14 cellular contexts compared by ENCODE assay signal in the genomic region with DNA sequence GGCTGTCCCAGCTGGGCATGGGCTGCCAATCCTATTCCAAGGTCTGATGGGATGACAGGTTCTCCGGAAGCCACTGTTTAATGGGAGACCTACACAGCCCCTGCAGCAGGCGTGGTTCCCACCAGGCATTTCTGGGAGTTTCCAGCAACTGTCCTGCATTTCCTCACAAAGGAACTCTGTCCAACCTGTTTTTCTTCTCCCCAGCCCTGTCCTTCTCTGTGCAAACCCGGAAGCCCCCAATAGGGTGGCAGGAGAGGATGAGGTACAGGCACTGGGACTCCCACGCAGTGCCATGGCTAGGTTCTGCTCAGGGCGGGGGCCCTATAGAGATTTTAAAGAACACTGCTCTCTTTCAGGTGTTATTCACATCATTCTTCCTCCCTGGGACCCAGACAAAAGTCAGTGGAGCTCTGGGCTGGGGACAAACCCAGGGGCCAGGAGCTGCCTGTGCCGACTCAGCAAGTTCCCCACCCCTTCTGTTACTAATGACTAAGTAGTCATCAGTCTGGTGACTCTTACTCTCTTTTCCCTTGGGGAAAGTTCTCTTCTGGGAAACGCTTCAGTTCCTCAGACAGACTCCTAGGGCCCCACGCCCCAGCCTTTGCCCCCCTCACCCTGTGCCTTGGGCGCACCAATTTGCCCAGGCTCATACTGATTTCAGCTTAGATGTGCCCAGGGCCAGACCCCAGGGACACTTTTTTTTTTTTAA.
DNase-seq lines count a peak whose midpoint lies in the region; ATAC-seq and TF ChIP-seq lines count a peak whose summit lies in the region.
"Had no signal": no experiment of that assay in that cellular context is flagged by ENCODE, and none has a peak within 500 bp of the region (broad histone marks: within the 10 kb centered on the region; RNA-seq: fewer than 3 reads in every experiment).

No MANE protein-coding gene starts in this region.

- intact Hi-C loops in Right ventricle myocardium superior (cut with DNase I), result no loop called here

- H3K36me3 Mint-ChIP-seq in memory B cell, result no peaks in the 10 kb centered on the region

- no peak overlapping the region for H3K27ac Mint-ChIP-seq in memory B cell

- H3K27ac ChIP-seq in BLaER1 treated with 17β-estradiol and CSF1 and Interleukin-3, amounts not matched to agents 10 nM and 100 nM, result peak overlapping the region in 4 of 11 experiments; percentile 44 to 76 (median 68); a peak in 6 of 22 replicates
- H3K27ac ChIP-seq in brain microvascular endothelial cell, result no peak overlapping the region
- H3K27ac ChIP-seq: sigmoid colon had no signal

- H3K4me1 ChIP-seq in BLaER1 treated with 17β-estradiol and CSF1 and Interleukin-3, amounts not matched to agents 10 nM and 100 nM, result peaks cover 7 to 90% (median 12%) of the 10 kb centered on the region in 10 experiments; a peak in 19 of 20 replicates

- no peak overlapping the region for H3K4me3 Mint-ChIP-seq in memory B cell

- no peaks in the 10 kb centered on the region for H3K27me3 ChIP-seq in BLaER1 treated with 17β-estradiol and CSF1 and Interleukin-3, amounts not matched to agents 10 nM and 100 nM
- H3K27me3 ChIP-seq in brain microvascular endothelial cell (replicated peaks), result no peaks in the 10 kb centered on the region
- H3K27me3 ChIP-seq: sigmoid colon had no signal

- DNase-seq in HCEC 1CT, result peak; percentile 30
- peak; percentile 13 for DNase-seq in brain microvascular endothelial cell
- no peak for DNase-seq in memory B cell (ENCODE audit: low spot score in 2 of 2)
- no peak for DNase-seq in hippocampal formation (lab: John Stamatoyannopoulos, UW)
- DNase-seq in Right ventricle myocardium superior, result no peak
- DNase-seq: activated CD4-positive, alpha-beta T cell treated with anti-CD3 and anti-CD28 coated beads for 4 hours; DMS153; erythroblast; NCI-H1694 treated with DMSO at 0.1 percent for 48 hours; sigmoid colon had no signal

- in situ Hi-C loops in brain microvascular endothelial cell (cut with HindIII; ENCODE audit: low pct_ligation_motif_present, low sequenced_read_pairs), result no loop called here

- H3K4me3 ChIP-seq in BLaER1 treated with 17β-estradiol and CSF1 and Interleukin-3, amounts not matched to agents 10 nM and 100 nM, result no peak overlapping the region
- no peak overlapping the region for H3K4me3 ChIP-seq in brain microvascular endothelial cell (ENCODE audit: low read depth, low read length)
- H3K4me3 ChIP-seq: sigmoid colon had no signal

- H3K4me1 Mint-ChIP-seq in memory B cell, result peaks cover 19% of the 10 kb centered on the region

- no peaks in the 10 kb centered on the region for H4K20me1 ChIP-seq in BLaER1 treated with 17β-estradiol and CSF1 and Interleukin-3, amounts not matched to agents 10 nM and 100 nM

- TF ChIP-seq CTCF in brain microvascular endothelial cell (IDR thresholded peaks at IDR 0.05; ENCODE audit: low read depth, low read length, missing control alignments), result no peak

- no peaks in the 10 kb centered on the region for H3K9me3 Mint-ChIP-seq in memory B cell

- peak; percentile 44 for ATAC-seq in memory B cell (ENCODE audit: low read depth)
- no peak for ATAC-seq in HG02884 (IDR thresholded peaks at IDR 0.05; ENCODE audit: unreplicated experiment)
- no peak for ATAC-seq in Right ventricle myocardium superior (ENCODE audit: poor library complexity)
- no peak for ATAC-seq in GM21717 (IDR thresholded peaks at IDR 0.05; ENCODE audit: unreplicated experiment)
- ATAC-seq: Panc1 had no signal

- peak overlapping the region in 2 of 11 experiments; percentile 52 to 59; a peak in 4 of 22 replicates for H3K9ac ChIP-seq in BLaER1 treated with 17β-estradiol and CSF1 and Interleukin-3, amounts not matched to agents 10 nM and 100 nM

- peak overlapping the region in 10 of 11 experiments; percentile 16 to 93 (median 48); a peak in 17 of 22 replicates for H3K4me2 ChIP-seq in BLaER1 treated with 17β-estradiol and CSF1 and Interleukin-3, amounts not matched to agents 10 nM and 100 nM

- no peaks in the 10 kb centered on the region for H3K27me3 Mint-ChIP-seq in memory B cell

- no peaks in the 10 kb centered on the region for H3K36me3 ChIP-seq in BLaER1 treated with 17β-estradiol and CSF1 and Interleukin-3, amounts not matched to agents 10 nM and 100 nM
- no peaks in the 10 kb centered on the region for H3K36me3 ChIP-seq in brain microvascular endothelial cell (replicated peaks)
- H3K36me3 ChIP-seq: sigmoid colon had no signal

- H3K9me3 ChIP-seq in BLaER1 treated with 17β-estradiol and CSF1 and Interleukin-3, amounts not matched to agents 10 nM and 100 nM (replicated peaks in 1 of 11), result no peaks in the 10 kb centered on the region
- H3K9me3 ChIP-seq: sigmoid colon had no signal

Comparison
In these comparisons a context has a peak if more than half of its experiments do, and no peak if none do; other contexts are left out.
1. DNase-seq: peak in HCEC 1CT (single experiment) and brain microvascular endothelial cell (single experiment); none in memory B cell (0 of 2), hippocampal formation (0 of 2) and Right ventricle myocardium superior (single experiment).